Comparison of ENCODE assay signal across 20 cellular contexts in genomic region chr3:124316034-124316287, GRCh38.
A peak's percentile ranks its signal among the peaks of the same experiment; 100 is the strongest.
DNase-seq lines count a peak whose midpoint lies in the region; ATAC-seq, FAIRE-seq and TF ChIP-seq lines count a peak whose summit lies in the region.
"Had no signal": no experiment of that assay in that cellular context is flagged by ENCODE, and none has a peak within 500 bp of the region (broad histone marks: within the 10 kb centered on the region; RNA-seq: fewer than 3 reads in every experiment).

No MANE protein-coding gene starts in this region.

- TF ChIP-seq POLR2A in GM12878 (IDR thresholded peaks at IDR 0.05; ENCODE audit: low read depth, low read length): no peak

- no peak for TF ChIP-seq EP300 in GM12878 (IDR thresholded peaks at IDR 0.05; ENCODE audit: borderline replicate concordance in 1 of 2, control insufficient read depth in 1 of 2, low read depth in 2 of 2, low read length in 2 of 2)

- no peaks in the 10 kb centered on the region for H3K4me1 ChIP-seq in GM12878 (ENCODE audit: control insufficient read depth, insufficient read depth, low read length)
- H3K4me1 ChIP-seq: Caco-2 had no signal

- in situ Hi-C loops in GM12878 (cut with MboI): no loop called here

- no peak overlapping the region for H3K27ac ChIP-seq in GM12878 (ENCODE audit: control insufficient read depth, insufficient read depth)
- H3K27ac ChIP-seq: 22Rv1, SK-N-MC had no signal

- POLR2A ChIA-PET in GM12878 (lab: Charles Lee): no interaction called here

- no peak for TF ChIP-seq CTCF in GM12878 (IDR thresholded peaks at IDR 0.05 in 2 of 3, conservative IDR thresholded peaks at IDR 0.05 in 1 of 3; ENCODE audit: control insufficient read depth in 2 of 3, extremely low read depth in 1 of 3, insufficient read depth in 1 of 3, low read depth in 3 of 3, low read length in 3 of 3)

- no peak for FAIRE-seq in GM12878 (lab: Jason Lieb, UNC)
- FAIRE-seq: HTR-8/SVneo had no signal

- H3K79me2 ChIP-seq in GM12878 (ENCODE audit: control insufficient read depth, insufficient read depth, low read length): no peaks in the 10 kb centered on the region

- H4K20me1 ChIP-seq in GM12878 (ENCODE audit: control insufficient read depth, insufficient read depth): no peaks in the 10 kb centered on the region

- ATAC-seq in GM12878 (no peak), HG02885 (IDR thresholded peaks at IDR 0.05; ENCODE audit: poor library complexity, unreplicated experiment) (no peak), HG02981 (IDR thresholded peaks at IDR 0.05; ENCODE audit: unreplicated experiment) (no peak)
- ATAC-seq: GM23338 had no signal

- no peak overlapping the region for H2AFZ ChIP-seq in GM12878 (ENCODE audit: control insufficient read depth, low read depth, low read length)
- H2AFZ ChIP-seq: GM23338 had no signal

- H3K36me3 ChIP-seq in GM12878 (ENCODE audit: control insufficient read depth in 2 of 2, insufficient read depth in 2 of 2, low read length in 1 of 2): no peaks in the 10 kb centered on the region

- 0 out of 4 replicates have a peak, but pooled peaks cover 0 to 1% of the 10 kb centered on the region in 2 experiments for H3K27me3 ChIP-seq in GM12878 (replicated peaks in 1 of 2; ENCODE audit: control insufficient read depth in 2 of 2, insufficient read depth in 2 of 2, low read length in 1 of 2)

- H3K4me2 ChIP-seq in GM12878 (ENCODE audit: control insufficient read depth, insufficient read depth): no peak overlapping the region
- H3K4me2 ChIP-seq: GM23338 had no signal

- no peak overlapping the region for H3K4me3 ChIP-seq in GM12878
- H3K4me3 ChIP-seq: GM23338, SK-N-MC had no signal

- CTCF ChIA-PET in GM12878 (lab: Yijun Ruan, JAX): no interaction called here

- RAD21 ChIA-PET in GM12878 (lab: Charles Lee; ENCODE audit: unreplicated experiment): interaction anchor here (2.0 kb wide), 1 partner anchor 16 kb away, joined by 5 read pairs; no protein-coding TSS in a partner anchor

- no peak overlapping the region for H3K9ac ChIP-seq in GM12878 (ENCODE audit: control insufficient read depth, insufficient read depth, low read length)

- SMC1A ChIA-PET in GM12878 (lab: Charles Lee; ENCODE audit: uncharacterized antibody, unreplicated experiment): no interaction called here

- DNase-seq in SIG-M5 treated with dmso at 0.1 percent for 504 hours (lab: John Stamatoyannopoulos, UW; ENCODE audit: unreplicated experiment): peak; percentile 48
- DNase-seq in SIG-M5 (lab: John Stamatoyannopoulos, UW): no peak
- peak; percentile 58 for DNase-seq in NOMO-1 treated with dmso at 0.1 percent for 144 hours (lab: John Stamatoyannopoulos, UW; ENCODE audit: unreplicated experiment)
- DNase-seq in GM12878 (ENCODE audit: low read depth, low spot score): no peak
- no peak for DNase-seq in islet precursor cell
- DNase-seq in NCI-H345 treated with DMSO at 0.1 percent for 48 hours (lab: John Stamatoyannopoulos, UW; ENCODE audit: unreplicated experiment): no peak
- DNase-seq: DMS53, KG1, NCI-H1417 treated with DMSO at 0.1 percent for 48 hours, NCI-H2029, NCI-H2171 treated with DMSO at 0.1 percent for 48 hours, NCI-H510A, T-helper 2 cell had no signal

- BruUV-seq in GM12878 (replicated peaks; lab: Mats Ljungman, UMichigan): no TSS peak

- TF ChIP-seq RAD21 in GM12878 (IDR thresholded peaks at IDR 0.05; ENCODE audit: insufficient read depth, low read depth, low read length): no peak

- no peaks in the 10 kb centered on the region for H3K9me3 ChIP-seq in GM12878 (replicated peaks; ENCODE audit: control insufficient read depth, insufficient read depth, low read length)
- H3K9me3 ChIP-seq: Caco-2 had no signal

- WGBS in GM12878 (ENCODE audit: insufficient coverage, insufficient replicate concordance, low lambda C conversion rate, missing lambda C conversion rate): 14% methylated on average over 5 of the region's 5 CpGs

- intact Hi-C loops in GM12878 (cut with micrococcal nuclease; ENCODE audit: unreplicated experiment): no loop called here

TF ChIP-seq in GM12878, 131 proteins besides CTCF, POLR2A, EP300 and RAD21:
- TF ChIP-seq SPI1 (IDR thresholded peaks at IDR 0.05; ENCODE audit: borderline replicate concordance, insufficient read depth, low read depth, low read length): peak; percentile 52; the same call in 1 of the 2 replicates
- no peak for TF ChIP-seq RAD51 (IDR thresholded peaks at IDR 0.05)

Comparison
In these comparisons a context has a peak if more than half of its experiments do, and no peak if none do; other contexts are left out.
1. DNase-seq: peak in SIG-M5 treated with dmso at 0.1 percent for 504 hours (single experiment) and NOMO-1 treated with dmso at 0.1 percent for 144 hours (single experiment); none in SIG-M5 (single experiment), GM12878 (single experiment), islet precursor cell (single experiment) and NCI-H345 treated with DMSO at 0.1 percent for 48 hours (single experiment).